Comparison of ENCODE assay signal across 9 cellular contexts in genomic region chr14:55353686-55354467, GRCh38. TPM values are rescaled to one million over a fixed set of nuclear protein-coding genes. Genes with fewer than 3 reads are reported as not detected.
DNase-seq lines count a peak whose midpoint lies in the region; ATAC-seq, FAIRE-seq and TF ChIP-seq lines count a peak whose summit lies in the region.
"Had no signal": no experiment of that assay in that cellular context is flagged by ENCODE, and none has a peak within 500 bp of the region (broad histone marks: within the 10 kb centered on the region; RNA-seq: fewer than 3 reads in every experiment).

No MANE protein-coding gene starts in this region.

- RAD21 ChIA-PET in HCT116 (lab: Charles Lee; ENCODE audit: low non-redundant PET in 1 of 2, low total read pairs in 2 of 2, uncharacterized antibody in 2 of 2, unreplicated experiment in 2 of 2): interaction anchor here in 1 of 2 experiments (1.8 kb wide), 1 partner anchor 140 kb away, joined by 4 read pairs; no protein-coding TSS in a partner anchor

- ATAC-seq in HCT116 (peak; percentile 49), upper lobe of right lung (no peak)
- ATAC-seq in natural killer cell treated with Interleukin-12 subunit alpha and Interleukin-12 subunit beta and Interleukin-15 and Interleukin-18, amount 100 ng/mL, for 72 hours: peak; percentile 21 to 26

- H3K4me3 ChIP-seq in HCT116 (replicated peaks in 1 of 2; ENCODE audit: low read depth in 1 of 2, low read length in 2 of 2) (no peak overlapping the region), smooth muscle cell (no peak overlapping the region), upper lobe of right lung (no peak overlapping the region)
- H3K4me3 ChIP-seq: neural progenitor cell had no signal

- H3K36me3 ChIP-seq in HCT116 (ENCODE audit: control insufficient read depth in 1 of 2, insufficient read depth in 2 of 2, low read length in 2 of 2): peaks cover 14 to 22% of the 10 kb centered on the region in 2 experiments; a peak in 3 of 4 replicates
- H3K36me3 ChIP-seq in smooth muscle cell (ENCODE audit: low read depth): no peaks in the 10 kb centered on the region
- H3K36me3 ChIP-seq in upper lobe of right lung: peaks cover 31% of the 10 kb centered on the region
- H3K36me3 ChIP-seq: neural progenitor cell had no signal

- POLR2A ChIA-PET in HCT116 (lab: Charles Lee): no interaction called here

- H3K4me1 ChIP-seq in HCT116 (ENCODE audit: control insufficient read depth in 1 of 2, insufficient read depth in 2 of 2, low read length in 2 of 2) (peaks cover 0 to 11% of the 10 kb centered on the region in 2 experiments; a peak in 2 of 4 replicates), smooth muscle cell (ENCODE audit: low read depth) (peaks cover 3% of the 10 kb centered on the region), upper lobe of right lung (no peaks in the 10 kb centered on the region)
- H3K4me1 ChIP-seq: neural progenitor cell had no signal

- FAIRE-seq in urothelium cell line (lab: Jason Lieb, UNC): no peak

- H3K79me2 ChIP-seq in HCT116 (ENCODE audit: insufficient read depth, low read length) (no peaks in the 10 kb centered on the region; the same call in 1 of the 2 replicates), smooth muscle cell (ENCODE audit: low read depth) (no peaks in the 10 kb centered on the region)

- BruUV-seq in HCT116 (replicated peaks; lab: Mats Ljungman, UMichigan): no TSS peak

- H3K9me3 ChIP-seq in HCT116 (ENCODE audit: control insufficient read depth in 1 of 2, insufficient read depth in 1 of 2, low read depth in 1 of 2, low read length in 2 of 2): no peaks in the 10 kb centered on the region
- no peaks in the 10 kb centered on the region for H3K9me3 ChIP-seq in smooth muscle cell (replicated peaks; ENCODE audit: low read depth)
- no peaks in the 10 kb centered on the region for H3K9me3 ChIP-seq in upper lobe of right lung

- H3K4me3 Mint-ChIP-seq in T-helper 2 cell treated with Interferon-gamma antibody and Interleukin-4, amounts not matched to agents 5 μg/mL and 100 μg/mL, for 36 hours: peak overlapping the region; percentile 42
- peak overlapping the region; percentile 50 for H3K4me3 Mint-ChIP-seq in natural killer cell treated with Interleukin-12 subunit alpha and Interleukin-12 subunit beta and Interleukin-15 and Interleukin-18, amount 100 ng/mL, for 72 hours
- H3K4me3 Mint-ChIP-seq: neural progenitor cell had no signal

- WGBS in smooth muscle cell (ENCODE audit: low lambda C conversion rate): 92% methylated on average over 11 of the region's 11 CpGs

- DNase-seq in HCT116 (ENCODE audit: low read depth, low spot score): peak; percentile 2
- DNase-seq in T-helper 2 cell treated with Interferon-gamma antibody and Interleukin-4, amounts not matched to agents 5 μg/mL and 100 μg/mL, for 36 hours (ENCODE audit: low spot score): no peak
- peak; percentile 20 for DNase-seq in effector CD4-positive, alpha-beta T cell
- DNase-seq in natural killer cell treated with Interleukin-12 subunit alpha and Interleukin-12 subunit beta and Interleukin-15 and Interleukin-18, amount 100 ng/mL, for 72 hours (ENCODE audit: low spot score): no peak
- DNase-seq in urothelium cell line (ENCODE audit: low spot score): no peak
- no peak for DNase-seq in SKM-1 (lab: John Stamatoyannopoulos, UW; ENCODE audit: unreplicated experiment)
- no peak for DNase-seq in smooth muscle cell (lab: John Stamatoyannopoulos, UW; ENCODE audit: unreplicated experiment)
- DNase-seq in upper lobe of right lung: no peak

- peaks cover 33% of the 10 kb centered on the region for H3K4me1 Mint-ChIP-seq in T-helper 2 cell treated with Interferon-gamma antibody and Interleukin-4, amounts not matched to agents 5 μg/mL and 100 μg/mL, for 36 hours (ENCODE audit: low read depth)
- peaks cover 17 to 21% of the 10 kb centered on the region in 2 donors for H3K4me1 Mint-ChIP-seq in natural killer cell treated with Interleukin-12 subunit alpha and Interleukin-12 subunit beta and Interleukin-15 and Interleukin-18, amount 100 ng/mL, for 72 hours (ENCODE audit: low read depth in 2 of 2)
- H3K4me1 Mint-ChIP-seq: neural progenitor cell had no signal

- no peaks in the 10 kb centered on the region for H3K9me2 ChIP-seq in HCT116 (ENCODE audit: insufficient read depth)

- H4K20me1 ChIP-seq in HCT116 (ENCODE audit: insufficient read depth): no peaks in the 10 kb centered on the region
- peaks cover 52% of the 10 kb centered on the region for H4K20me1 ChIP-seq in smooth muscle cell (ENCODE audit: low read depth)

- H3K4me2 ChIP-seq in HCT116 (ENCODE audit: low read length) (0 out of 2 replicates have a peak overlapping the region, but pooled peaks have one; percentile 16), smooth muscle cell (no peak overlapping the region)
- H3K4me2 ChIP-seq: neural progenitor cell had no signal

- H3K27ac ChIP-seq in HCT116 (ENCODE audit: low read depth, low read length) (no peak overlapping the region), smooth muscle cell (ENCODE audit: low read depth) (no peak overlapping the region), upper lobe of right lung (no peak overlapping the region)
- H3K27ac ChIP-seq: neural progenitor cell had no signal

- H2AFZ ChIP-seq in HCT116 (ENCODE audit: low read depth, low read length, poor library complexity, severe bottlenecking) (no peak overlapping the region), smooth muscle cell (ENCODE audit: low read depth) (no peak overlapping the region)
- H2AFZ ChIP-seq: neural progenitor cell had no signal

- H3F3A ChIP-seq in smooth muscle cell (ENCODE audit: low read depth): no peaks in the 10 kb centered on the region

- H3K27me3 ChIP-seq in HCT116 (ENCODE audit: insufficient read depth, low read length): no peaks in the 10 kb centered on the region
- H3K27me3 ChIP-seq in smooth muscle cell (ENCODE audit: low read depth): no peaks in the 10 kb centered on the region
- H3K27me3 ChIP-seq in upper lobe of right lung: no peaks in the 10 kb centered on the region
- H3K27me3 ChIP-seq: neural progenitor cell had no signal

- CTCF ChIA-PET in HCT116 (lab: Charles Lee): interaction anchor here (0.7 to 2.3 kb wide), 13 partner anchors 8 to 142 kb away, joined by 3 to 11 read pairs (median 3); partner anchors contain the start of gene FBXO34

- no peak for TF ChIP-seq RAD21 in HCT116 (IDR thresholded peaks at IDR 0.05; ENCODE audit: low read depth)

- 0 out of 6 replicates have a peak, but pooled peaks of 1 of the 3 experiments have one; percentile 4 for TF ChIP-seq CTCF in HCT116 (IDR thresholded peaks at IDR 0.05 in 2 of 3, conservative IDR thresholded peaks at IDR 0.05 in 1 of 3; ENCODE audit: borderline replicate concordance in 1 of 3, insufficient read depth in 1 of 3, low read depth in 2 of 3, low read length in 2 of 3)
- no peak for TF ChIP-seq CTCF in smooth muscle cell (IDR thresholded peaks at IDR 0.05; ENCODE audit: borderline replicate concordance, insufficient read depth, poor library complexity, severe bottlenecking)
- no peak for TF ChIP-seq CTCF in upper lobe of right lung (IDR thresholded peaks at IDR 0.05)

- H3K9me3 Mint-ChIP-seq in T-helper 2 cell treated with Interferon-gamma antibody and Interleukin-4, amounts not matched to agents 5 μg/mL and 100 μg/mL, for 36 hours: no peaks in the 10 kb centered on the region
- H3K9me3 Mint-ChIP-seq in natural killer cell treated with Interleukin-12 subunit alpha and Interleukin-12 subunit beta and Interleukin-15 and Interleukin-18, amount 100 ng/mL, for 72 hours: no peaks in the 10 kb centered on the region
- H3K9me3 Mint-ChIP-seq: neural progenitor cell had no signal

- H3K27ac Mint-ChIP-seq in T-helper 2 cell treated with Interferon-gamma antibody and Interleukin-4, amounts not matched to agents 5 μg/mL and 100 μg/mL, for 36 hours: peak overlapping the region; percentile 89
- H3K27ac Mint-ChIP-seq in natural killer cell treated with Interleukin-12 subunit alpha and Interleukin-12 subunit beta and Interleukin-15 and Interleukin-18, amount 100 ng/mL, for 72 hours: peak overlapping the region; percentile 71 to 80
- H3K27ac Mint-ChIP-seq: neural progenitor cell had no signal

- H3K27me3 Mint-ChIP-seq in T-helper 2 cell treated with Interferon-gamma antibody and Interleukin-4, amounts not matched to agents 5 μg/mL and 100 μg/mL, for 36 hours (ENCODE audit: low read depth): no peaks in the 10 kb centered on the region
- H3K27me3 Mint-ChIP-seq in natural killer cell treated with Interleukin-12 subunit alpha and Interleukin-12 subunit beta and Interleukin-15 and Interleukin-18, amount 100 ng/mL, for 72 hours: no peaks in the 10 kb centered on the region

- intact Hi-C loops in HCT116 (cut with micrococcal nuclease) (loop anchor here (2.0 to 10.0 kb wide), 2 partner anchors 141 to 269 kb away; no protein-coding TSS in a partner anchor), upper lobe of right lung (cut with DNase I) (no loop called here)

- H3K36me3 Mint-ChIP-seq in T-helper 2 cell treated with Interferon-gamma antibody and Interleukin-4, amounts not matched to agents 5 μg/mL and 100 μg/mL, for 36 hours (ENCODE audit: low read depth): peaks cover 16% of the 10 kb centered on the region
- peaks cover 5% of the 10 kb centered on the region for H3K36me3 Mint-ChIP-seq in natural killer cell treated with Interleukin-12 subunit alpha and Interleukin-12 subunit beta and Interleukin-15 and Interleukin-18, amount 100 ng/mL, for 72 hours

- no peak overlapping the region for H3K9ac ChIP-seq in HCT116 (ENCODE audit: low read length)
- H3K9ac ChIP-seq in smooth muscle cell (ENCODE audit: low read depth): no peak overlapping the region
- H3K9ac ChIP-seq: neural progenitor cell had no signal

- TF ChIP-seq POLR2A in HCT116 (IDR thresholded peaks at IDR 0.05; ENCODE audit: borderline replicate concordance, extremely low read depth, insufficient read depth, insufficient read length): no peak

TF ChIP-seq in HCT116, 20 proteins besides CTCF, POLR2A, EP300 and RAD21:
- TF ChIP-seq EGR1 (IDR thresholded peaks at IDR 0.05; ENCODE audit: low read depth): no peak
- no peak for TF ChIP-seq ZFX (IDR thresholded peaks at IDR 0.05)
- no peak for TF ChIP-seq MAX (IDR thresholded peaks at IDR 0.05)
- TF ChIP-seq EZH2 (IDR thresholded peaks at IDR 0.05): no peak
- TF ChIP-seq ELF1 (IDR thresholded peaks at IDR 0.05; ENCODE audit: borderline replicate concordance, low read depth): no peak
- TF ChIP-seq YY1 (IDR thresholded peaks at IDR 0.05; ENCODE audit: extremely low read depth, insufficient replicate concordance, low read depth, low read length): no peak
- TF ChIP-seq SP1 (IDR thresholded peaks at IDR 0.05; ENCODE audit: low read depth): peak; percentile 27; the same call in 1 of the 2 replicates
- TF ChIP-seq EZH2phosphoT487 (IDR thresholded peaks at IDR 0.05; ENCODE audit: borderline replicate concordance): no peak
TF ChIP-seq in HCT116: peak in this region for 1.

RNA-seq across cellular contexts. Expression of gene ATG14, which starts 57.8 kb away (rescaled TPM):
- total RNA-seq in HCT116 (2021; ENCODE audit: unreplicated experiment) (9.9 TPM), smooth muscle cell (11.6 and 14.0 TPM in 2 replicates), upper lobe of right lung (10.3 TPM)
- 3.4 and 4.8 TPM in 2 replicates for polyA plus RNA-seq in HCT116 (2012)
- 1 to 10 TPM; 7.2 to 7.3 TPM for total RNA-seq in natural killer cell treated with Interleukin-12 subunit alpha and Interleukin-12 subunit beta and Interleukin-15 and Interleukin-18, amount 100 ng/mL, for 72 hours
- 3.2 and 3.7 TPM in 2 replicates for polyA plus RNA-seq in smooth muscle cell

Comparison
In these comparisons a context has a peak if more than half of its experiments do, and no peak if none do; other contexts are left out.
1. DNase-seq: peak in HCT116 (single experiment) and effector CD4-positive, alpha-beta T cell (single experiment); none in T-helper 2 cell treated with Interferon-gamma antibody and Interleukin-4, amounts not matched to agents 5 μg/mL and 100 μg/mL, for 36 hours (single experiment), natural killer cell treated with Interleukin-12 subunit alpha and Interleukin-12 subunit beta and Interleukin-15 and Interleukin-18, amount 100 ng/mL, for 72 hours (single experiment), urothelium cell line (single experiment), SKM-1 (single experiment), smooth muscle cell (single experiment) and upper lobe of right lung (single experiment).